12 cellular contexts compared by ENCODE assay signal in genomic region chr2:236562434-236562833, GRCh38. TPM values are rescaled to one million over a fixed set of nuclear protein-coding genes. Genes with fewer than 3 reads are reported as not detected.
A peak's percentile ranks its signal among the peaks of the same experiment; 100 is the strongest.
DNase-seq lines count a peak whose midpoint lies in the region; ATAC-seq and TF ChIP-seq lines count a peak whose summit lies in the region.
"Had no signal": no experiment of that assay in that cellular context is flagged by ENCODE, and none has a peak within 500 bp of the region (broad histone marks: within the 10 kb centered on the region; RNA-seq: fewer than 3 reads in every experiment).

No MANE protein-coding gene starts in this region.

- H3K9me3 ChIP-seq in body of pancreas: no peaks in the 10 kb centered on the region
- no peaks in the 10 kb centered on the region for H3K9me3 ChIP-seq in right lobe of liver

- TF ChIP-seq CTCF in 22Rv1 (IDR thresholded peaks at IDR 0.05) (peak; percentile 80), body of pancreas (IDR thresholded peaks at IDR 0.05) (peak; percentile 67 to 96 (median 91)), right lobe of liver (IDR thresholded peaks at IDR 0.05) (peak; percentile 50 to 90 (median 72)), GM10266 (IDR thresholded peaks at IDR 0.05; ENCODE audit: control insufficient read depth, insufficient read depth, low read depth, missing control alignments) (no peak)

- H3K36me3 ChIP-seq in body of pancreas (replicated peaks in 1 of 2; ENCODE audit: insufficient read depth in 1 of 2, low read depth in 2 of 2) (no peaks in the 10 kb centered on the region), right lobe of liver (no peaks in the 10 kb centered on the region)

- ATAC-seq in body of pancreas: peak; percentile 91
- peak; percentile 75 to 80 (median 76) for ATAC-seq in right lobe of liver
- ATAC-seq in HG03432 (IDR thresholded peaks at IDR 0.05; ENCODE audit: unreplicated experiment): no peak
- ATAC-seq in GM19467 (IDR thresholded peaks at IDR 0.05; ENCODE audit: unreplicated experiment): no peak
- ATAC-seq: activated CD8-positive, alpha-beta T cell treated with anti-CD3 and anti-CD28 coated beads, Interleukin-2, amount 10 ng/mL, durations not matched to agents 7 days and 5 days had no signal

- intact Hi-C loops in body of pancreas (cut with DNase I) (no loop called here), right lobe of liver (cut with DNase I) (no loop called here)

- H3K4me3 ChIP-seq in body of pancreas: no peak overlapping the region
- no peak overlapping the region for H3K4me3 ChIP-seq in right lobe of liver

- no peak overlapping the region for H3K27ac ChIP-seq in 22Rv1
- H3K27ac ChIP-seq in body of pancreas: no peak overlapping the region
- H3K27ac ChIP-seq in right lobe of liver: no peak overlapping the region

- WGBS in body of pancreas, 2 donors: 46 to 47% methylated on average over 5 of the region's 5 CpGs
- 59% methylated on average over 5 of the region's 5 CpGs for WGBS in right lobe of liver (ENCODE audit: insufficient coverage, low coverage, low lambda C conversion rate, missing lambda C conversion rate)

- H3K4me1 ChIP-seq in body of pancreas: peaks cover 6% of the 10 kb centered on the region
- H3K4me1 ChIP-seq in right lobe of liver: peaks cover 0 to 3% (median 0%) of the 10 kb centered on the region in 4 donors

- TF ChIP-seq POLR2A in body of pancreas (IDR thresholded peaks at IDR 0.05) (no peak), right lobe of liver (IDR thresholded peaks at IDR 0.05) (no peak)

- H3K27me3 ChIP-seq in body of pancreas (no peaks in the 10 kb centered on the region), right lobe of liver (no peaks in the 10 kb centered on the region)

- DNase-seq in HCEC 1CT (peak; percentile 1), body of pancreas (peak; percentile 57 to 76 (median 71)), right lobe of liver (no peak), GM10266 (ENCODE audit: extremely low spot score) (no peak), hippocampal formation (lab: John Stamatoyannopoulos, UW) (no peak)
- DNase-seq: activated CD8-positive, alpha-beta T cell treated with anti-CD3 and anti-CD28 coated beads, Interleukin-2, amount 10 ng/mL, durations not matched to agents 7 days and 5 days; NCI-H510A treated with DMSO at 0.1 percent for 48 hours; occipital lobe; stimulated activated naive CD4-positive, alpha-beta T cell treated with Interleukin-2 at 50 U/mL for 16 hours had no signal

RNA-seq across cellular contexts. Expression of gene ACKR3, which starts 7.2 kb away (rescaled TPM):
- total RNA-seq in body of pancreas (10 to 100 TPM; 10.4 to 18.1 TPM), right lobe of liver (10 to 100 TPM in 2 of 6 experiments, 1 to 10 TPM in 3, under 1 TPM in 1; 0.66 to 57.0 (median 4.7) TPM)

Comparison
In these comparisons a context has a peak if more than half of its experiments do, and no peak if none do; other contexts are left out.
1. DNase-seq: peak in HCEC 1CT (single experiment) and body of pancreas (4 of 4); none in right lobe of liver (0 of 3), GM10266 (single experiment) and hippocampal formation (0 of 2).
2. ATAC-seq: peak in body of pancreas (single experiment) and right lobe of liver (4 of 4); none in HG03432 (single experiment) and GM19467 (single experiment).